ENCODE assay signal across 22 cellular contexts in the genomic region with DNA sequence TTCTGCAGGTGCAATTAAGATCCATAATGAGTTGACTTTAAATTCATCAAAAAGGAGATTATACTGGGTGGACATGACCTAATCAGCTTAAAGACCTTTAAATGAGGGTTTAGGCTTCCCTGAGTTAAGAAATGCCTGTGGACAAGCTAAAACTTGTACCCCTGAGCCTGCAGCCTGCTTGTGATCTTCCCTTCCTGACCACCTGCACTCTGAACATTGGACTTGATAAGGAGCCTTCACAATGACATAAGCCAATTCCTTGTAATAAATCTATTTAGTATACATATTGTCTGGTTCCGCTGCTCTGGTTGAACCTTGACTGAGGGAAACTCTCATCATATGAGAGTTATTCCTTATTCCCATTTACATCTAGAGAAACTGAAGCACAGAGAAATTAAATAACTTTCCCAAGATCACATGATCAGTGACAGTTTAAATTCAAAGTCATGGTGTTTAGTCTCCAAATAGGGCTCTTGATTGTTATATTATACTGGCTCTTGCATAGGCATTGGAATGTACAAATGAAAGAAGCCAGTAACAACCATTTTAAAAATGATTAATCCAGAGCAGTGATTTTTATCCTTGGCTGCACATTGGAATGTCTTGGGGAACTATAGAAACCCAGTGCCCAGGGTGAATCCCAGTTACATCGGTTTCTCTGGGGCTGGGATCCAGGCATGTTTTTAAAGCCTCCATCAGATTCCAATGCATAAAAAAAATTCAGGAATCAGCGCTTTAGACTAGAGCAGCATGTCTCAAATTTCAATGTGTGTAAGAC.
A peak's percentile ranks its signal among the peaks of the same experiment; 100 is the strongest.
DNase-seq lines count a peak whose midpoint lies in the region; ATAC-seq and TF ChIP-seq lines count a peak whose summit lies in the region.
"Had no signal": no experiment of that assay in that cellular context is flagged by ENCODE, and none has a peak within 500 bp of the region (broad histone marks: within the 10 kb centered on the region; RNA-seq: fewer than 3 reads in every experiment).

No MANE protein-coding gene starts in this region.

- H3K9me3 ChIP-seq in breast epithelium (peaks cover 0 to 9% of the 10 kb centered on the region in 2 donors), MM.1S (replicated peaks; ENCODE audit: insufficient read depth, low read length) (no peaks in the 10 kb centered on the region), suprapubic skin (no peaks in the 10 kb centered on the region)
- H3K9me3 ChIP-seq: MG63, SK-N-SH had no signal

- no peaks in the 10 kb centered on the region for H3K9me2 ChIP-seq in MM.1S (replicated peaks; ENCODE audit: insufficient read depth, low read length)
- H3K9me2 ChIP-seq: SK-N-SH had no signal

- BruUV-seq in MCF 10A (replicated peaks; lab: Mats Ljungman, UMichigan) = no TSS peak

- H3K4me1 ChIP-seq in breast epithelium (no peaks in the 10 kb centered on the region), MM.1S (ENCODE audit: low read length) (no peaks in the 10 kb centered on the region), suprapubic skin (no peaks in the 10 kb centered on the region)

- H3K36me3 ChIP-seq in breast epithelium (no peaks in the 10 kb centered on the region), MM.1S (replicated peaks; ENCODE audit: insufficient read depth, low read length) (no peaks in the 10 kb centered on the region), suprapubic skin (no peaks in the 10 kb centered on the region)
- H3K36me3 ChIP-seq: MG63 had no signal

- no peak overlapping the region for H3K9ac ChIP-seq in MM.1S (ENCODE audit: low read length)
- H3K9ac ChIP-seq: SK-N-SH had no signal

- 61% methylated on average over 3 of the region's 3 CpGs for WGBS in suprapubic skin

- no peaks in the 10 kb centered on the region for H3F3A ChIP-seq in MM.1S (ENCODE audit: insufficient read depth, low read length)

- H3K4me3 ChIP-seq in breast epithelium (no peak overlapping the region), epithelial cell of proximal tubule (ENCODE audit: low read depth, low read length) (no peak overlapping the region), MM.1S (ENCODE audit: low read length) (no peak overlapping the region), suprapubic skin (no peak overlapping the region)
- H3K4me3 ChIP-seq: MG63 had no signal

- no peaks in the 10 kb centered on the region for H3K9me3 Mint-ChIP-seq in MCF 10A (ENCODE audit: unreplicated experiment)

- H3K27me3 Mint-ChIP-seq in MCF 10A (ENCODE audit: insufficient read depth, unreplicated experiment) = peaks cover 12% of the 10 kb centered on the region

- no peak overlapping the region for H3K4me3 Mint-ChIP-seq in MCF 10A (ENCODE audit: unreplicated experiment)
- H3K4me3 Mint-ChIP-seq: CD8-positive, alpha-beta memory T cell had no signal

- intact Hi-C loops in MCF 10A (cut with micrococcal nuclease) (no loop called here), breast epithelium (cut with DNase I; ENCODE audit: low total_unique reads) (no loop called here), left colon (cut with DNase I, micrococcal nuclease) (no loop called here)

- H3K36me3 Mint-ChIP-seq in MCF 10A (ENCODE audit: insufficient read depth, unreplicated experiment) = no peaks in the 10 kb centered on the region
- H3K36me3 Mint-ChIP-seq: CD8-positive, alpha-beta memory T cell had no signal

- H3K79me2 ChIP-seq in MM.1S (ENCODE audit: low read length) = no peaks in the 10 kb centered on the region

- H4K20me1 ChIP-seq in MM.1S (ENCODE audit: insufficient read depth, low read length) = no peaks in the 10 kb centered on the region

- H3K27ac Mint-ChIP-seq in MCF 10A (ENCODE audit: low read depth, unreplicated experiment) = no peak overlapping the region
- H3K27ac Mint-ChIP-seq: CD8-positive, alpha-beta memory T cell had no signal

- ATAC-seq in left colon (peak; percentile 78), HG03175 (IDR thresholded peaks at IDR 0.05; ENCODE audit: unreplicated experiment) (no peak), HG02870 (IDR thresholded peaks at IDR 0.05; ENCODE audit: unreplicated experiment) (no peak)

- H3K27me3 ChIP-seq in breast epithelium (peaks cover 0 to 15% of the 10 kb centered on the region in 2 donors), MM.1S (replicated peaks; ENCODE audit: insufficient read depth, low read length) (no peaks in the 10 kb centered on the region), suprapubic skin (no peaks in the 10 kb centered on the region)
- H3K27me3 ChIP-seq: MG63 had no signal

- peaks cover 12% of the 10 kb centered on the region for H3K4me1 Mint-ChIP-seq in MCF 10A (ENCODE audit: insufficient read depth, unreplicated experiment)
- H3K4me1 Mint-ChIP-seq: CD8-positive, alpha-beta memory T cell had no signal

- no peak for TF ChIP-seq EP300 in suprapubic skin (IDR thresholded peaks at IDR 0.05)

- no peak for TF ChIP-seq POLR2A in breast epithelium (IDR thresholded peaks at IDR 0.05)
- no peak for TF ChIP-seq POLR2A in suprapubic skin (IDR thresholded peaks at IDR 0.05)

- H3K27ac ChIP-seq in breast epithelium (no peak overlapping the region), MM.1S (ENCODE audit: low read length) (no peak overlapping the region), suprapubic skin (no peak overlapping the region)

- POLR2A ChIA-PET in MCF 10A (lab: Yijun Ruan, JAX) = no interaction called here

- CTCF ChIA-PET in MCF 10A (lab: Yijun Ruan, JAX) = no interaction called here

- H2AFZ ChIP-seq in MM.1S (ENCODE audit: low read length) = no peak overlapping the region

- no peak for TF ChIP-seq CTCF in MCF 10A (IDR thresholded peaks at IDR 0.05; ENCODE audit: unreplicated experiment)
- no peak for TF ChIP-seq CTCF in breast epithelium (IDR thresholded peaks at IDR 0.05)
- no peak for TF ChIP-seq CTCF in epithelial cell of proximal tubule (conservative IDR thresholded peaks at IDR 0.05; ENCODE audit: low read depth, low read length)
- no peak for TF ChIP-seq CTCF in MM.1S (IDR thresholded peaks at IDR 0.05; ENCODE audit: low read length)
- no peak for TF ChIP-seq CTCF in suprapubic skin (IDR thresholded peaks at IDR 0.05)

- no peak overlapping the region for H3K4me2 ChIP-seq in MM.1S (ENCODE audit: low read depth, low read length)
- H3K4me2 ChIP-seq: SK-N-SH had no signal

- peak; percentile 14 for DNase-seq in MCF 10A (ENCODE audit: unreplicated experiment)
- DNase-seq in breast epithelium (ENCODE audit: low spot score in 2 of 2) = no peak
- DNase-seq in epithelial cell of proximal tubule (ENCODE audit: low read depth) = peak; percentile 58
- no peak for DNase-seq in left colon
- DNase-seq in MM.1S = no peak
- no peak for DNase-seq in suprapubic skin (ENCODE audit: low spot score in 2 of 2)
- DNase-seq: 8988T; AML-193; C1 segment of cervical spinal cord; CD8-positive, alpha-beta memory T cell; Kasumi-1; MG63; NCI-H1092; NCI-H1436; NCI-H187 treated with DMSO at 0.1 percent for 48 hours; NCI-H2107; NCI-H446 treated with DMSO at 0.1 percent for 48 hours; NCI-H526 treated with DMSO at 0.1 percent for 48 hours; SIG-M5; SK-N-SH had no signal

Comparison
In these comparisons a context has a peak if more than half of its experiments do, and no peak if none do; other contexts are left out.
1. DNase-seq: peak in MCF 10A (single experiment) and epithelial cell of proximal tubule (single experiment); none in breast epithelium (0 of 2), left colon (0 of 2), MM.1S (single experiment) and suprapubic skin (0 of 2).